ENCODE assay signal across 22 cellular contexts in genomic region chr20:44707259-44707580, GRCh38. TPM values are rescaled to one million over a fixed set of nuclear protein-coding genes. Genes with fewer than 3 reads are reported as not detected.
"Had no signal": no experiment of that assay in that cellular context is flagged by ENCODE, and none has a peak within 500 bp of the region (broad histone marks: within the 10 kb centered on the region; RNA-seq: fewer than 3 reads in every experiment).

No MANE protein-coding gene starts in this region.

- DNase-seq: activated CD4-positive, alpha-beta T cell treated with anti-CD3 and anti-CD28 coated beads for 1 hour; activated CD4-positive, alpha-beta T cell treated with anti-CD3 and anti-CD28 coated beads, Interleukin-2, amount 50 U/mL, for 1 hour; activated CD8-positive, alpha-beta T cell treated with anti-CD3 and anti-CD28 coated beads, Interleukin-2, amount 10 ng/mL, durations not matched to agents 7 days and 5 days; activated gamma-delta T cell; activated naive CD4-positive, alpha-beta T cell treated with anti-CD3 and anti-CD28 coated beads, Interleukin-2, amount 50 U/mL, for 16 hours; activated naive CD8-positive, alpha-beta T cell treated with anti-CD3 and anti-CD28 coated beads, Interleukin-2, amount 50 U/mL, for 24 hours; aorta; central memory CD4-positive, alpha-beta T cell; foreskin fibroblast; pancreas; psoas muscle; stimulated activated CD4-positive, alpha-beta T cell treated with anti-CD3 and anti-CD28 coated beads, Interleukin-2, amount 100 ng/mL, for 24 hours; stomach had no signal

- H3K27me3 ChIP-seq: hepatocyte, pancreas, stomach, upper lobe of left lung had no signal

- H3K36me3 ChIP-seq: pancreas, stomach, upper lobe of left lung had no signal

- H3K79me2 ChIP-seq: hepatocyte had no signal

- H3K27ac ChIP-seq: hepatocyte, pancreas had no signal

- H3K27me3 Mint-ChIP-seq: activated naive CD8-positive, alpha-beta T cell treated with anti-CD3 and anti-CD28 coated beads, Interleukin-2, amount 50 U/mL, for 24 hours had no signal

- H3K4me3 ChIP-seq: hepatocyte, pancreas, psoas muscle, skin epidermis, stomach, upper lobe of left lung had no signal

- ATAC-seq: activated CD8-positive, alpha-beta T cell treated with anti-CD3 and anti-CD28 coated beads, Interleukin-2, amount 10 ng/mL, durations not matched to agents 7 days and 5 days; activated naive CD8-positive, alpha-beta T cell treated with anti-CD3 and anti-CD28 coated beads, Interleukin-2, amount 50 U/mL, for 24 hours; natural killer cell treated with Interleukin-12 subunit alpha and Interleukin-12 subunit beta and Interleukin-15 and Interleukin-18, amount 100 ng/mL, for 72 hours; pancreas; stimulated activated memory B cell treated with anti-CD40 and anti-IgM and Interleukin-4, amounts not matched to agents 10 μg/mL and 1 μg/mL and 100 μg/mL, for 72 hours had no signal

- H3K9me3 Mint-ChIP-seq: activated naive CD8-positive, alpha-beta T cell treated with anti-CD3 and anti-CD28 coated beads, Interleukin-2, amount 50 U/mL, for 24 hours; activated T-helper 1 cell treated with anti-CD3 and anti-CD28 coated beads, Interleukin-12 subunit alpha, Interleukin-12 subunit beta, Interleukin-2, Interleukin-4 antibody, amounts not matched to agents 30 ng/mL and 10 ng/mL and 1 ng/mL, durations not matched to agents 14 hours and 24 hours and 36 hours; natural killer cell treated with Interleukin-12 subunit alpha and Interleukin-12 subunit beta and Interleukin-15 and Interleukin-18, amount 100 ng/mL, for 72 hours; stimulated activated memory B cell treated with anti-CD40 and anti-IgM and Interleukin-4, amounts not matched to agents 10 μg/mL and 1 μg/mL and 100 μg/mL, for 72 hours; T-helper 2 cell treated with Interferon-gamma antibody and Interleukin-4, amounts not matched to agents 5 μg/mL and 100 μg/mL, for 36 hours had no signal

- H3K27ac Mint-ChIP-seq: activated CD8-positive, alpha-beta T cell treated with anti-CD3 and anti-CD28 coated beads, Interleukin-2, amount 10 ng/mL, durations not matched to agents 7 days and 5 days; activated naive CD8-positive, alpha-beta T cell treated with anti-CD3 and anti-CD28 coated beads, Interleukin-2, amount 50 U/mL, for 24 hours; activated T-helper 1 cell treated with anti-CD3 and anti-CD28 coated beads, Interleukin-12 subunit alpha, Interleukin-12 subunit beta, Interleukin-2, Interleukin-4 antibody, amounts not matched to agents 30 ng/mL and 10 ng/mL and 1 ng/mL, durations not matched to agents 14 hours and 24 hours and 36 hours; natural killer cell treated with Interleukin-12 subunit alpha and Interleukin-12 subunit beta and Interleukin-15 and Interleukin-18, amount 100 ng/mL, for 72 hours; stimulated activated memory B cell treated with anti-CD40 and anti-IgM and Interleukin-4, amounts not matched to agents 10 μg/mL and 1 μg/mL and 100 μg/mL, for 72 hours; T-helper 2 cell treated with Interferon-gamma antibody and Interleukin-4, amounts not matched to agents 5 μg/mL and 100 μg/mL, for 36 hours had no signal

- H3K4me1 Mint-ChIP-seq: activated naive CD8-positive, alpha-beta T cell treated with anti-CD3 and anti-CD28 coated beads, Interleukin-2, amount 50 U/mL, for 24 hours had no signal

- H3K4me2 ChIP-seq: hepatocyte had no signal

- H3K36me3 Mint-ChIP-seq: natural killer cell treated with Interleukin-12 subunit alpha and Interleukin-12 subunit beta and Interleukin-15 and Interleukin-18, amount 100 ng/mL, for 72 hours; stimulated activated memory B cell treated with anti-CD40 and anti-IgM and Interleukin-4, amounts not matched to agents 10 μg/mL and 1 μg/mL and 100 μg/mL, for 72 hours had no signal

- H3K4me3 Mint-ChIP-seq: activated CD8-positive, alpha-beta T cell treated with anti-CD3 and anti-CD28 coated beads, Interleukin-2, amount 10 ng/mL, durations not matched to agents 7 days and 5 days; activated naive CD8-positive, alpha-beta T cell treated with anti-CD3 and anti-CD28 coated beads, Interleukin-2, amount 50 U/mL, for 24 hours; activated T-helper 1 cell treated with anti-CD3 and anti-CD28 coated beads, Interleukin-12 subunit alpha, Interleukin-12 subunit beta, Interleukin-2, Interleukin-4 antibody, amounts not matched to agents 30 ng/mL and 10 ng/mL and 1 ng/mL, durations not matched to agents 14 hours and 24 hours and 36 hours; natural killer cell treated with Interleukin-12 subunit alpha and Interleukin-12 subunit beta and Interleukin-15 and Interleukin-18, amount 100 ng/mL, for 72 hours; stimulated activated memory B cell treated with anti-CD40 and anti-IgM and Interleukin-4, amounts not matched to agents 10 μg/mL and 1 μg/mL and 100 μg/mL, for 72 hours; T-helper 2 cell treated with Interferon-gamma antibody and Interleukin-4, amounts not matched to agents 5 μg/mL and 100 μg/mL, for 36 hours had no signal

- H3K4me1 ChIP-seq: pancreas had no signal

- H2AFZ ChIP-seq: hepatocyte had no signal

- H3K9me3 ChIP-seq: pancreas, psoas muscle, stomach, upper lobe of left lung had no signal

RNA-seq across cellular contexts. Expression of gene CCN5, which starts 7.9 kb away (rescaled TPM):
- total RNA-seq: activated CD8-positive, alpha-beta T cell treated with anti-CD3 and anti-CD28 coated beads, Interleukin-2, amount 10 ng/mL, durations not matched to agents 7 days and 5 days; activated T-helper 1 cell treated with anti-CD3 and anti-CD28 coated beads, Interleukin-12 subunit alpha, Interleukin-12 subunit beta, Interleukin-2, Interleukin-4 antibody, amounts not matched to agents 30 ng/mL and 10 ng/mL and 1 ng/mL, durations not matched to agents 14 hours and 24 hours and 36 hours; glomerular endothelial cell; natural killer cell treated with Interleukin-12 subunit alpha and Interleukin-12 subunit beta and Interleukin-15 and Interleukin-18, amount 100 ng/mL, for 72 hours; temporal lobe had no signal

RNA-seq across cellular contexts. Expression of gene KCNK15, which starts 38.4 kb away (rescaled TPM):
- total RNA-seq: activated CD8-positive, alpha-beta T cell treated with anti-CD3 and anti-CD28 coated beads, Interleukin-2, amount 10 ng/mL, durations not matched to agents 7 days and 5 days; temporal lobe had no signal
